ENCODE assay signal across 19 cellular contexts in the genomic region with DNA sequence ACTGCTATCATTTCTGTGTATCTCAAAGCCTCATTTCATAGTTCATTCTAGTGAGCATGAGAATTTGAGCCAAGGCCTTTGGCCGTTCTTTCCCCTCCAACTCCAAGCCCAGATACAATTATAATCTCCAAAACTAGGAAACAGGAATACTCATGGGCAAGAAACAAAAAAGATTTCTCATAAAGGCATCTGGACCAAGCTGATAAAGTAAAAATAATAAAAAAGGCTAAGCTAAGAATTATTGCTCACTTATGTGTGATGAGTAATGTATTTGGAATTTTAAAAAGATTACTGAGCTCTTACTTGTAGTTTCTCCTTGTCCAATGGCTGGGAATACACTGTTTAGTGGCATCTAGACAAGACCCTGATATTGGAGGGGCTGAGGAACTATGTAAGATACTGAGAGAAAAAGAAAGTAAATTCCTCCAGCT.
DNase-seq lines count a peak whose midpoint lies in the region; FAIRE-seq and TF ChIP-seq lines count a peak whose summit lies in the region.
"Had no signal": no experiment of that assay in that cellular context is flagged by ENCODE, and none has a peak within 500 bp of the region (broad histone marks: within the 10 kb centered on the region; RNA-seq: fewer than 3 reads in every experiment).

No MANE protein-coding gene starts in this region.

- peaks cover 11% of the 10 kb centered on the region; the same call in 1 of the 2 replicates for H3F3A ChIP-seq in MM.1S (ENCODE audit: insufficient read depth, low read length)

- TF ChIP-seq CTCF in MM.1S (IDR thresholded peaks at IDR 0.05; ENCODE audit: low read length) = no peak
- no peak for TF ChIP-seq CTCF in H1 (IDR thresholded peaks at IDR 0.05; ENCODE audit: control extremely low read depth in 1 of 3, insufficient read depth in 1 of 3, low read depth in 1 of 3, low read length in 3 of 3)

- H4K20me1 ChIP-seq in MM.1S (ENCODE audit: insufficient read depth, low read length) (no peaks in the 10 kb centered on the region), H1 (replicated peaks in 1 of 2; ENCODE audit: control insufficient read depth in 1 of 2, insufficient read depth in 2 of 2, low read length in 2 of 2) (no peaks in the 10 kb centered on the region)

- H2BK5ac ChIP-seq in H1 (ENCODE audit: low read depth, low read length) (no peak overlapping the region), mesenchymal stem cell (ENCODE audit: low read depth, low read length, poor library complexity, severe bottlenecking) (no peak overlapping the region)

- no peak for TF ChIP-seq EP300 in H1 (IDR thresholded peaks at IDR 0.05; ENCODE audit: borderline replicate concordance in 1 of 2, low read depth in 2 of 2, low read length in 2 of 2)

- H2BK15ac ChIP-seq in H1 (ENCODE audit: low read length) (no peak overlapping the region), mesenchymal stem cell (ENCODE audit: low read depth, poor library complexity, severe bottlenecking) (no peak overlapping the region)

- H3K56ac ChIP-seq in H1 (replicated peaks; ENCODE audit: insufficient read length, low read depth, low read length) = no peak overlapping the region

- FAIRE-seq in H1 (lab: Jason Lieb, UNC) = no peak
- FAIRE-seq: GM12878, HTR-8/SVneo had no signal

- H2BK12ac ChIP-seq in H1 (ENCODE audit: low read depth, low read length) (no peak overlapping the region), mesenchymal stem cell (ENCODE audit: low read length in 2 of 2) (no peak overlapping the region)

- H3K9me2 ChIP-seq in MM.1S (replicated peaks; ENCODE audit: insufficient read depth, low read length) = no peaks in the 10 kb centered on the region

- no peak for TF ChIP-seq POLR2A in H1 (IDR thresholded peaks at IDR 0.05; ENCODE audit: control extremely low read depth in 1 of 2, low read depth in 2 of 2, low read length in 2 of 2)

- H3K27me3 ChIP-seq in MM.1S (replicated peaks; ENCODE audit: insufficient read depth, low read length) (no peaks in the 10 kb centered on the region), H1 (replicated peaks in 1 of 4; ENCODE audit: control insufficient read depth in 3 of 4, extremely low read depth in 1 of 4, insufficient read depth in 3 of 4, low read length in 3 of 4) (no peaks in the 10 kb centered on the region), mesenchymal stem cell (ENCODE audit: control insufficient read depth in 1 of 2, insufficient read depth in 1 of 2, low read length in 2 of 2) (no peaks in the 10 kb centered on the region)
- H3K27me3 ChIP-seq: ascending aorta, upper lobe of left lung had no signal

- H3K4ac ChIP-seq in H1 (replicated peaks; ENCODE audit: insufficient read length, low read depth, low read length) (no peak overlapping the region), mesenchymal stem cell (ENCODE audit: low read depth in 1 of 2, low read length in 2 of 2) (no peak overlapping the region)

- no peak for TF ChIP-seq RAD21 in H1 (IDR thresholded peaks at IDR 0.05 in 1 of 2, conservative IDR thresholded peaks at IDR 0.05 in 1 of 2; ENCODE audit: low read depth in 2 of 2, low read length in 2 of 2)

- CTCF ChIA-PET in H1 (lab: Charles Lee; ENCODE audit: partially characterized antibody) = interaction anchor here (0.6 kb wide), 1 partner anchor 141 kb away, joined by 3 read pairs; no protein-coding TSS in a partner anchor

- peak overlapping the region; percentile 47 for H2AFZ ChIP-seq in MM.1S (ENCODE audit: low read length)
- peak overlapping the region; percentile 71; the same call in 1 of the 2 replicates for H2AFZ ChIP-seq in H1 (ENCODE audit: low read length)
- no peak overlapping the region for H2AFZ ChIP-seq in mesenchymal stem cell (ENCODE audit: low read depth, low read length)

- H3K27ac ChIP-seq in MM.1S (ENCODE audit: low read length) (peak overlapping the region; percentile 9; the same call in 1 of the 2 replicates), H1 (ENCODE audit: low read depth, low read length) (no peak overlapping the region), mesenchymal stem cell (ENCODE audit: low read length, poor library complexity, severe bottlenecking) (no peak overlapping the region)
- H3K27ac ChIP-seq: upper lobe of left lung had no signal

- H3K9ac ChIP-seq in MM.1S (ENCODE audit: low read length) (no peak overlapping the region), H1 (replicated peaks in 1 of 4; ENCODE audit: extremely low read depth in 1 of 4, low read depth in 3 of 4, low read length in 3 of 4) (no peak overlapping the region), mesenchymal stem cell (ENCODE audit: low read length) (no peak overlapping the region)

- no peaks in the 10 kb centered on the region for H3K79me2 ChIP-seq in MM.1S (ENCODE audit: low read length)
- no peaks in the 10 kb centered on the region for H3K79me2 ChIP-seq in H1 (ENCODE audit: control insufficient read depth in 1 of 2, insufficient read depth in 2 of 2, low read length in 2 of 2)

- H2BK120ac ChIP-seq in H1 (replicated peaks; ENCODE audit: low read depth, low read length) (no peak overlapping the region), mesenchymal stem cell (ENCODE audit: low read depth, low read length) (no peak overlapping the region)

- H3K14ac ChIP-seq in H1 (ENCODE audit: insufficient read length) = no peak overlapping the region
- no peak overlapping the region for H3K14ac ChIP-seq in mesenchymal stem cell (ENCODE audit: low read length in 2 of 2)

- DNase-seq in A172 (ENCODE audit: low spot score) = peak; percentile 6
- no peak for DNase-seq in MM.1S
- no peak for DNase-seq in H1 (ENCODE audit: low read depth in 1 of 2, low spot score in 2 of 2)
- DNase-seq in mesenchymal stem cell = peak; percentile 80
- DNase-seq in hepatic stellate cell (ENCODE audit: low spot score) = no peak
- DNase-seq in islet precursor cell = no peak
- no peak for DNase-seq in NCI-H1092 (lab: John Stamatoyannopoulos, UW)
- no peak for DNase-seq in activated naive CD4-positive, alpha-beta T cell (lab: John Stamatoyannopoulos, UW)
- DNase-seq: activated naive CD4-positive, alpha-beta T cell treated with Interleukin-2 at 50 U/mL for 16 hours; dermis blood vessel endothelial cell; DMS153; erythroblast; GF-D8; NCI-H146; stimulated activated naive CD8-positive, alpha-beta T cell treated with anti-CD3 and anti-CD28 coated beads, Interleukin-15, amount 100 ng/mL, for 72 hours; upper lobe of left lung had no signal

- H2BK20ac ChIP-seq in H1 (ENCODE audit: low read length) = no peak overlapping the region

- H4K8ac ChIP-seq in H1 (ENCODE audit: extremely low read depth, insufficient read depth, low read length) (no peak overlapping the region), mesenchymal stem cell (ENCODE audit: low read length) (no peak overlapping the region)

- POLR2A ChIA-PET in H1 (lab: Charles Lee; ENCODE audit: partially characterized antibody) = no interaction called here

- H3K18ac ChIP-seq in H1 (ENCODE audit: extremely low read depth, low read length) (no peak overlapping the region), mesenchymal stem cell (ENCODE audit: low read depth in 1 of 2, low read length in 2 of 2) (no peak overlapping the region)

- H2AK5ac ChIP-seq in H1 (ENCODE audit: low read depth, low read length) = no peak overlapping the region
- H2AK5ac ChIP-seq in mesenchymal stem cell (ENCODE audit: low read length, severe bottlenecking) = no peak overlapping the region

- no peak overlapping the region for H4K91ac ChIP-seq in H1 (replicated peaks; ENCODE audit: insufficient read length, low read length)
- H4K91ac ChIP-seq in mesenchymal stem cell (ENCODE audit: low read length) = no peak overlapping the region

- H3K4me2 ChIP-seq in MM.1S (ENCODE audit: low read depth, low read length) (peak overlapping the region; percentile 44), H1 (ENCODE audit: insufficient read depth in 1 of 2, low read depth in 2 of 2, low read length in 2 of 2) (no peak overlapping the region), mesenchymal stem cell (ENCODE audit: low read length, poor library complexity, severe bottlenecking) (no peak overlapping the region)

- no peaks in the 10 kb centered on the region for H3K9me3 ChIP-seq in MM.1S (replicated peaks; ENCODE audit: insufficient read depth, low read length)
- no peaks in the 10 kb centered on the region for H3K9me3 ChIP-seq in H1 (ENCODE audit: insufficient read depth in 2 of 2, low read depth in 1 of 2, low read length in 1 of 2)
- H3K9me3 ChIP-seq in mesenchymal stem cell (ENCODE audit: control insufficient read depth, low read length) = no peaks in the 10 kb centered on the region
- H3K9me3 ChIP-seq: ascending aorta, upper lobe of left lung had no signal

- WGBS in H1 (ENCODE audit: extremely low coverage in 1 of 2, insufficient coverage in 1 of 2, insufficient read length in 1 of 2, insufficient replicate concordance in 2 of 2, low coverage in 1 of 2, low lambda C conversion rate in 2 of 2, missing lambda C conversion rate in 1 of 2), 2 experiments = 36% methylated on average over 1 of the region's 1 CpG; no CpG with 5 or more reads in 1 of the 2 experiments
- WGBS in mesenchymal stem cell = 27% methylated on average over 1 of the region's 1 CpG

- H3K4me3 ChIP-seq in MM.1S (ENCODE audit: low read length) (no peak overlapping the region), H1 (ENCODE audit: extremely low read depth in 1 of 4, insufficient read depth in 2 of 4, low read depth in 3 of 4, low read length in 4 of 4) (no peak overlapping the region), mesenchymal stem cell (ENCODE audit: insufficient read depth in 1 of 2, low read depth in 1 of 2, low read length in 2 of 2) (no peak overlapping the region)
- H3K4me3 ChIP-seq: ascending aorta, GM12878, upper lobe of left lung had no signal

- no peaks in the 10 kb centered on the region for H3K23me2 ChIP-seq in H1 (ENCODE audit: low read depth, low read length)

- no peak overlapping the region for H4K5ac ChIP-seq in H1 (ENCODE audit: insufficient read length, low read depth, low read length)

- H3K36me3 ChIP-seq in MM.1S (replicated peaks; ENCODE audit: insufficient read depth, low read length) = no peaks in the 10 kb centered on the region
- H3K36me3 ChIP-seq in H1 (ENCODE audit: control insufficient read depth in 2 of 4, insufficient read depth in 4 of 4, low read length in 3 of 4) = no peaks in the 10 kb centered on the region
- H3K36me3 ChIP-seq in mesenchymal stem cell (ENCODE audit: control insufficient read depth in 1 of 2, insufficient read depth in 2 of 2, low read depth in 1 of 2, low read length in 2 of 2) = no peaks in the 10 kb centered on the region
- H3K36me3 ChIP-seq: ascending aorta, upper lobe of left lung had no signal

- H3K23ac ChIP-seq in H1 (ENCODE audit: insufficient read length) (no peak overlapping the region), mesenchymal stem cell (ENCODE audit: low read length in 2 of 2) (no peak overlapping the region)

- H3K79me1 ChIP-seq in H1 (ENCODE audit: low read depth, low read length) (no peaks in the 10 kb centered on the region), mesenchymal stem cell (replicated peaks; ENCODE audit: low read length, poor library complexity, severe bottlenecking) (no peaks in the 10 kb centered on the region)

- peaks cover 33% of the 10 kb centered on the region for H3K4me1 ChIP-seq in MM.1S (ENCODE audit: low read length)
- 0 out of 7 replicates have a peak, but pooled peaks cover 0 to 4% (median 0%) of the 10 kb centered on the region in 4 experiments for H3K4me1 ChIP-seq in H1 (replicated peaks in 1 of 4; ENCODE audit: control insufficient read depth in 3 of 4, insufficient read depth in 4 of 4, low read length in 3 of 4)
- H3K4me1 ChIP-seq in mesenchymal stem cell (ENCODE audit: control insufficient read depth, insufficient read depth, low read depth, low read length) = no peaks in the 10 kb centered on the region
- H3K4me1 ChIP-seq: ascending aorta, upper lobe of left lung had no signal

Comparison
In these comparisons a context has a peak if more than half of its experiments do, and no peak if none do; other contexts are left out.
1. DNase-seq: peak in A172 (single experiment) and mesenchymal stem cell (single experiment); none in MM.1S (single experiment), H1 (0 of 2), hepatic stellate cell (single experiment), islet precursor cell (single experiment), NCI-H1092 (single experiment) and activated naive CD4-positive, alpha-beta T cell (0 of 4).